Comparison of ENCODE assay signal across 15 cellular contexts in the genomic region with DNA sequence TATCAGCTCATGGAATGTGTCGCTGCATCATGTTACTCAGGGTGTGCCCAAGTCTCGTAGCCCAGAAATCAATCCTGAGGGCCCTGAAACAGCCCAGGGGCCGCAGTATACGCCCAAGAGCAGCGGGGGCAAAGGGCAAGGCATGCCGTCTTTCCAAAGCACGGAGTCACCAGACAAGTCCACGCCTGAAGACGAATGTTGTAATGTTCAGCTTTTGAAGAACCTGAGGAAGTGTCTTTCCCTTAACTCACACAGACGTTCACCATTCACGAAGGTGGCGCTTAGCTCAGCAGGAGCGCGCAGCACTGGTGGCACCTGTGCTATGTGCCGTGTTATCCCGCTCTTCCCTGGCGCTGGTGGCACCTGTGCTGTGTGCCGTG. TPM values are rescaled to one million over a fixed set of nuclear protein-coding genes. Genes with fewer than 3 reads are reported as not detected.
DNase-seq lines count a peak whose midpoint lies in the region; ATAC-seq, FAIRE-seq and TF ChIP-seq lines count a peak whose summit lies in the region.
"Had no signal": no experiment of that assay in that cellular context is flagged by ENCODE, and none has a peak within 500 bp of the region (broad histone marks: within the 10 kb centered on the region; RNA-seq: fewer than 3 reads in every experiment).

No MANE protein-coding gene starts in this region.

- 93% methylated on average over 18 of the region's 18 CpGs for WGBS in K562 (ENCODE audit: insufficient coverage, low coverage, missing lambda C conversion rate)
- WGBS in testis, 2 donors = 94 to 97% methylated on average over 17 to 18 of the region's 18 CpGs

- peak overlapping the region; percentile 97 for H3K27ac Mint-ChIP-seq in activated naive CD4-positive, alpha-beta T cell treated with anti-CD3 and anti-CD28 coated beads for 36 hours

- no peaks in the 10 kb centered on the region for H3K79me2 ChIP-seq in K562 (ENCODE audit: control insufficient read depth, insufficient read depth, low read length)

- H3K9ac ChIP-seq in K562 (ENCODE audit: insufficient read depth in 1 of 2, low read depth in 2 of 2, low read length in 2 of 2) = no peak overlapping the region
- H3K9ac ChIP-seq: GM23248 had no signal

- H3K36me3 Mint-ChIP-seq in activated naive CD4-positive, alpha-beta T cell treated with anti-CD3 and anti-CD28 coated beads for 36 hours (ENCODE audit: low read depth) = peaks cover 53% of the 10 kb centered on the region

- CTCF ChIA-PET in activated naive CD4-positive, alpha-beta T cell treated with anti-CD3 and anti-CD28 coated beads for 36 hours (lab: Charles Lee) = interaction anchor here (0.8 to 1.2 kb wide), 2 partner anchors 9 to 75 kb away, joined by 3 read pairs; no protein-coding TSS in a partner anchor
- CTCF ChIA-PET in K562 (lab: Yijun Ruan, JAX; ENCODE audit: low intra/inter-chr PET ratio) = no interaction called here

- BruUV-seq in K562 (replicated peaks; lab: Mats Ljungman, UMichigan) = no TSS peak

- H3K27ac ChIP-seq in K562 (ENCODE audit: extremely low read depth, low read depth, low read length) (no peak overlapping the region), testis (no peak overlapping the region)
- H3K27ac ChIP-seq: foreskin keratinocyte, GM23248, ovary had no signal

- peaks cover 72% of the 10 kb centered on the region for H3K4me1 Mint-ChIP-seq in activated naive CD4-positive, alpha-beta T cell treated with anti-CD3 and anti-CD28 coated beads for 36 hours (ENCODE audit: low read depth)

- no peak for TF ChIP-seq RAD21 in K562 (CRISPR knock-in tag; conservative IDR thresholded peaks at IDR 0.05 in 1 of 2, IDR thresholded peaks at IDR 0.05 in 1 of 2)

- no peaks in the 10 kb centered on the region for H3K9me1 ChIP-seq in K562 (ENCODE audit: control insufficient read depth, insufficient read depth, low read length)

- no peak overlapping the region for H3K4me2 ChIP-seq in K562 (ENCODE audit: insufficient read depth, low read length)

- no peaks in the 10 kb centered on the region for H4K20me1 ChIP-seq in K562 (replicated peaks; ENCODE audit: control insufficient read depth, insufficient read depth, low read length)

- in situ Hi-C loops in K562 (cut with MboI) = no loop called here

- no peak overlapping the region for H3K4me3 ChIP-seq in K562
- H3K4me3 ChIP-seq in testis = no peak overlapping the region
- H3K4me3 ChIP-seq: GM23248, ovary had no signal

- no peaks in the 10 kb centered on the region for H3K9me3 Mint-ChIP-seq in activated naive CD4-positive, alpha-beta T cell treated with anti-CD3 and anti-CD28 coated beads for 36 hours

- H3K4me3 Mint-ChIP-seq in activated naive CD4-positive, alpha-beta T cell treated with anti-CD3 and anti-CD28 coated beads for 36 hours = no peak overlapping the region

- H3K9me3 ChIP-seq in K562 (replicated peaks; ENCODE audit: control insufficient read depth, insufficient read depth, low read depth, low read length) (no peaks in the 10 kb centered on the region), testis (no peaks in the 10 kb centered on the region)
- H3K9me3 ChIP-seq: ovary had no signal

- H3K27me3 Mint-ChIP-seq in activated naive CD4-positive, alpha-beta T cell treated with anti-CD3 and anti-CD28 coated beads for 36 hours (ENCODE audit: low read depth) = no peaks in the 10 kb centered on the region

- H2AFZ ChIP-seq in K562 (ENCODE audit: low read depth, low read length) = no peak overlapping the region
- H2AFZ ChIP-seq: GM23248 had no signal

- no peak for TF ChIP-seq EP300 in K562 (IDR thresholded peaks at IDR 0.05; ENCODE audit: low read length)

- no peak for TF ChIP-seq CTCF in K562 (IDR thresholded peaks at IDR 0.05 in 2 of 3, conservative IDR thresholded peaks at IDR 0.05 in 1 of 3; ENCODE audit: insufficient read depth in 2 of 3, low read depth in 1 of 3, low read length in 3 of 3)
- no peak for TF ChIP-seq CTCF in testis (IDR thresholded peaks at IDR 0.05)

- no peak for ATAC-seq in K562
- no peak for ATAC-seq in HG02981 (IDR thresholded peaks at IDR 0.05; ENCODE audit: unreplicated experiment)
- ATAC-seq in esophagus mucosa = no peak
- ATAC-seq: foreskin keratinocyte had no signal

- no peak for DNase-seq in activated naive CD4-positive, alpha-beta T cell treated with anti-CD3 and anti-CD28 coated beads for 36 hours
- no peak for DNase-seq in activated naive CD4-positive, alpha-beta T cell (lab: John Stamatoyannopoulos, UW)
- DNase-seq in K562 (ENCODE audit: extremely low read depth in 1 of 4, low spot score in 3 of 4) (no peak), mucosa of gallbladder (ENCODE audit: low spot score) (peak; percentile 50), testis (peak; percentile 6), NCI-H2171 (lab: John Stamatoyannopoulos, UW) (no peak)
- DNase-seq: amniotic stem cell, EL, foreskin keratinocyte, GM23248, ovary had no signal

- POLR2A ChIA-PET in K562 (lab: Yijun Ruan, JAX) = interaction anchor here (1.8 kb wide), 1 partner anchor 9 kb away, joined by 11 read pairs; no protein-coding TSS in a partner anchor

- intact Hi-C loops in activated naive CD4-positive, alpha-beta T cell treated with anti-CD3 and anti-CD28 coated beads for 36 hours (cut with micrococcal nuclease) = no loop called here
- intact Hi-C loops in K562 (cut with micrococcal nuclease) (no loop called here), testis (cut with DNase I; ENCODE audit: low total_unique reads) (no loop called here)

- TF ChIP-seq POLR2A in K562 (conservative IDR thresholded peaks at IDR 0.05) (no peak), testis (IDR thresholded peaks at IDR 0.05) (no peak)

- H3K36me3 ChIP-seq in K562 (ENCODE audit: control insufficient read depth, insufficient read depth, low read length) (peaks cover 89% of the 10 kb centered on the region), testis (ENCODE audit: low read depth, missing control alignments) (no peaks in the 10 kb centered on the region)
- H3K36me3 ChIP-seq: ovary had no signal

- no peak for FAIRE-seq in K562 (lab: Jason Lieb, UNC)
- FAIRE-seq: GM12892, keratinocyte had no signal

- 0 out of 5 replicates have a peak, but pooled peaks cover 0 to 4% of the 10 kb centered on the region in 2 experiments for H3K4me1 ChIP-seq in K562 (replicated peaks in 1 of 2; ENCODE audit: control insufficient read depth in 2 of 2, insufficient read depth in 2 of 2, low read length in 2 of 2)
- peaks cover 12% of the 10 kb centered on the region for H3K4me1 ChIP-seq in testis

- H3K27me3 ChIP-seq in K562 (ENCODE audit: control insufficient read depth in 2 of 2, insufficient read depth in 2 of 2, low read length in 2 of 2) (no peaks in the 10 kb centered on the region), testis (no peaks in the 10 kb centered on the region)
- H3K27me3 ChIP-seq: foreskin keratinocyte, ovary had no signal

TF ChIP-seq in K562, 482 proteins besides CTCF, POLR2A, EP300 and RAD21 (continues in another document):
- TF ChIP-seq MAFG (tag; conservative IDR thresholded peaks at IDR 0.05) (no peak), RBM22 (IDR thresholded peaks at IDR 0.05; ENCODE audit: low read depth, low read length, poor library complexity, severe bottlenecking) (peak; percentile 14)

RNA-seq across cellular contexts. Expression of gene PWP2, which starts 18.8 kb away (rescaled TPM):
- total RNA-seq in activated naive CD4-positive, alpha-beta T cell treated with anti-CD3 and anti-CD28 coated beads for 36 hours = 10 to 100 TPM; 29.6 to 30.9 TPM
- 95.1 and 192 TPM in 2 replicates for total RNA-seq in K562 (2011; cell fraction: chromatin; rRNA removed; ENCODE audit: low replicate concordance)
- total RNA-seq in K562 (2011; cell fraction: nucleolus; rRNA removed) = 89.4 and 101 TPM in 2 replicates
- total RNA-seq in K562 (2011; cell fraction: nucleoplasm; rRNA removed) = 53.8 and 68.3 TPM in 2 replicates
- total RNA-seq in K562 (2014; rRNA removed) (47.0 and 58.9 TPM in 2 replicates), K562 (2014; rRNA removed; fragmentation: Illumina TruSeq; extraction: Trizol) (23.1 and 24.6 TPM in 2 replicates), K562 (2015; rRNA removed; fragmentation: Illumina TruSeq; extraction: Trizol) (33.1 and 36.6 TPM in 2 replicates), K562 (2021) (46.5 and 57.6 TPM in 2 replicates), mucosa of gallbladder (6.2 TPM), testis (10 to 100 TPM in 1 of 2 donors, 1 to 10 TPM in 1; 7.8 to 23.7 TPM), esophagus mucosa (2.5 TPM)
- polyA plus RNA-seq in K562 (2011; rRNA removed) (27.7 and 28.7 TPM in 2 replicates), K562 (2014; fragmentation: Illumina TruSeq; extraction: Trizol) (31.1 and 35.2 TPM in 2 replicates), K562 (2014; fragmentation: Nextera tagmentation; extraction: Ambion mirVana) (1 to 10 TPM in 1 of 2 experiments, under 1 TPM in 1; 0.72 to 1.9 TPM), K562 (2014; rRNA removed) (35.3 and 40.6 TPM in 2 replicates), testis (ENCODE audit: insufficient read depth, low read depth, low replicate concordance) (10.8 TPM)
- polyA plus RNA-seq in K562 (2011; cell fraction: cytosol; rRNA removed) = 30.3 and 42.8 TPM in 2 replicates
- 69.1 and 77.4 TPM in 2 replicates for polyA plus RNA-seq in K562 (2011; cell fraction: nucleus; rRNA removed)
- 19.4 and 34.4 TPM in 2 replicates for polyA plus RNA-seq in K562 (2012)
- polyA minus RNA-seq in K562 (2011; rRNA and poly(A)+ RNA removed) = 28.2 and 34.5 TPM in 2 replicates
- 22.5 and 27.6 TPM in 2 replicates for polyA minus RNA-seq in K562 (2011; cell fraction: cytosol; rRNA and poly(A)+ RNA removed)
- 32.7 and 47.2 TPM in 2 replicates for polyA minus RNA-seq in K562 (2011; cell fraction: nucleus; rRNA and poly(A)+ RNA removed)

RNA-seq across cellular contexts. Expression of gene GATD3, which starts 45.1 kb away (rescaled TPM):
- total RNA-seq in activated naive CD4-positive, alpha-beta T cell treated with anti-CD3 and anti-CD28 coated beads for 36 hours = 10 to 100 TPM; 21.3 to 27.4 TPM
- 125 and 198 TPM in 2 replicates for total RNA-seq in K562 (2011; cell fraction: chromatin; rRNA removed; ENCODE audit: low replicate concordance)
- 96.3 and 112 TPM in 2 replicates for total RNA-seq in K562 (2011; cell fraction: nucleolus; rRNA removed)
- 120 and 121 TPM in 2 replicates for total RNA-seq in K562 (2011; cell fraction: nucleoplasm; rRNA removed)
- total RNA-seq in K562 (2014; rRNA removed) = 45.4 and 64.8 TPM in 2 replicates
- 20.4 and 26.6 TPM in 2 replicates for total RNA-seq in K562 (2014; rRNA removed; fragmentation: Illumina TruSeq; extraction: Trizol)
- 37.8 and 39.5 TPM in 2 replicates for total RNA-seq in K562 (2015; rRNA removed; fragmentation: Illumina TruSeq; extraction: Trizol)
- 70.1 and 77.0 TPM in 2 replicates for total RNA-seq in K562 (2021)
- 45.4 and 47.3 TPM in 2 replicates for polyA plus RNA-seq in K562 (2011; rRNA removed)
- 50.0 and 94.6 TPM in 2 replicates for polyA plus RNA-seq in K562 (2011; cell fraction: cytosol; rRNA removed)
- 97.1 and 134 TPM in 2 replicates for polyA plus RNA-seq in K562 (2011; cell fraction: nucleus; rRNA removed)
- polyA plus RNA-seq in K562 (2012) = 55.4 and 77.7 TPM in 2 replicates
- polyA plus RNA-seq in K562 (2014; fragmentation: Illumina TruSeq; extraction: Trizol) = 25.3 and 36.6 TPM in 2 replicates
- polyA plus RNA-seq in K562 (2014; fragmentation: Nextera tagmentation; extraction: Ambion mirVana) = 10 to 100 TPM; 11.2 to 24.9 TPM
- polyA plus RNA-seq in K562 (2014; rRNA removed) = 65.4 and 78.6 TPM in 2 replicates
- 22.0 and 25.5 TPM in 2 replicates for polyA minus RNA-seq in K562 (2011; rRNA and poly(A)+ RNA removed)
- 21.8 and 29.4 TPM in 2 replicates for polyA minus RNA-seq in K562 (2011; cell fraction: cytosol; rRNA and poly(A)+ RNA removed)
- polyA minus RNA-seq in K562 (2011; cell fraction: nucleus; rRNA and poly(A)+ RNA removed) = 43.9 and 44.2 TPM in 2 replicates
- total RNA-seq in mucosa of gallbladder = 10.1 TPM
- 10 to 100 TPM; 20.1 to 78.3 TPM for total RNA-seq in testis
- 19.0 TPM for polyA plus RNA-seq in testis (ENCODE audit: insufficient read depth, low read depth, low replicate concordance)
- total RNA-seq in esophagus mucosa = 3.3 TPM

Comparison
In these comparisons a context has a peak if more than half of its experiments do, and no peak if none do; other contexts are left out.
1. DNase-seq: peak in mucosa of gallbladder (single experiment) and testis (single experiment); none in activated naive CD4-positive, alpha-beta T cell treated with anti-CD3 and anti-CD28 coated beads for 36 hours (single experiment), activated naive CD4-positive, alpha-beta T cell (0 of 4), K562 (0 of 4) and NCI-H2171 (single experiment).